8 cellular contexts compared by ENCODE assay signal in the genomic region with DNA sequence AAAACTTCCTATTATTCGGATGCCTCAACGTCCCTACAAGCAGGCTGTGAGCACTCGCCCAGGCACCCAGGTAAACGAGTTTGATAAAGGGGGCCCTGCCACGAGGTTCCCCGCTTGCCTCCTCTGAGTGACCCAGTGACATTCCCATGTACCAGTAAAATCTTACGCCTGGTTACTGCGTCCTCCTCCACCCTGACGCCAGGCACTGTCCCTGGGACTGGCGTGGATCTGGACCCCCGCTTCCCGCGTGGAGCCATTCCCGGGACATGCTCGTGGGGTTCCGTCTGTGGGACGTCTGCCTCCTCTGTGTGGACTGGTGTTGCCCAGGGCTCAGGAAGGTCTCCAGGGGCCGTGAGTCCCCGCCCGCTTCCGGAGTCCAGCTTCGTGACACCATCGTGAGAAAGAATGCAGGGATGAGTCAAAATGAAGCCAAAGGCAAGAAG. TPM values are rescaled to one million over a fixed set of nuclear protein-coding genes. Genes with fewer than 3 reads are reported as not detected.
A peak's percentile ranks its signal among the peaks of the same experiment; 100 is the strongest.
DNase-seq lines count a peak whose midpoint lies in the region; ATAC-seq, FAIRE-seq and TF ChIP-seq lines count a peak whose summit lies in the region.

No MANE protein-coding gene starts in this region.

- CTCF ChIA-PET in A549 (lab: Yijun Ruan, JAX): interaction anchor here (0.7 kb wide), 1 partner anchor 58 kb away, joined by 3 read pairs; no protein-coding TSS in a partner anchor

- peaks cover 9% of the 10 kb centered on the region for H3K36me3 ChIP-seq in GM23248 (ENCODE audit: low read depth)

- H3K9ac ChIP-seq in GM23248: peak overlapping the region; percentile 83

- no peak for TF ChIP-seq RAD21 in A549 (conservative IDR thresholded peaks at IDR 0.05 in 1 of 2, IDR thresholded peaks at IDR 0.05 in 1 of 2)

- H3K4me2 ChIP-seq in A549 (peak overlapping the region; percentile 80), GM23248 (ENCODE audit: unreplicated experiment) (peak overlapping the region; percentile 83)

- peaks cover 92% of the 10 kb centered on the region for H3K9me3 ChIP-seq in A549
- H3K9me3 ChIP-seq in GM23248 (ENCODE audit: low read depth): no peaks in the 10 kb centered on the region

- POLR2A ChIA-PET in A549 (lab: Yijun Ruan, JAX): no interaction called here

- H3K4me1 ChIP-seq in A549: no peaks in the 10 kb centered on the region
- peaks cover 14% of the 10 kb centered on the region; the same call in 1 of the 2 replicates for H3K4me1 ChIP-seq in GM23248 (ENCODE audit: insufficient read depth)

- no peaks in the 10 kb centered on the region for H3K27me3 ChIP-seq in GM23248 (replicated peaks; ENCODE audit: insufficient read depth)

- TF ChIP-seq POLR2A in A549 (IDR thresholded peaks at IDR 0.05; ENCODE audit: low read length): no peak
- TF ChIP-seq POLR2A in GM18505 (IDR thresholded peaks at IDR 0.05; ENCODE audit: borderline replicate concordance, extremely low read depth, insufficient read depth, insufficient read length): no peak

- peak overlapping the region; percentile 86 for H3K4me3 ChIP-seq in A549
- peak overlapping the region; percentile 77 for H3K4me3 ChIP-seq in GM23248
- peak overlapping the region; percentile 96 for H3K4me3 ChIP-seq in fibroblast of villous mesenchyme (ENCODE audit: low read depth, low read length)

- peak; percentile 9 to 23; a peak in 4 of 6 replicates for ATAC-seq in A549
- no peak for ATAC-seq in GM18505 (IDR thresholded peaks at IDR 0.05; ENCODE audit: unreplicated experiment)

- intact Hi-C loops in posterior vena cava (cut with DNase I): no loop called here

- H3K79me2 ChIP-seq in GM23248 (ENCODE audit: insufficient read depth): peaks cover 45% of the 10 kb centered on the region

- H2AFZ ChIP-seq in GM23248: peak overlapping the region; percentile 82

- no peak for FAIRE-seq in A549 (lab: Jason Lieb, UNC)

- H3K9me2 ChIP-seq in GM23248 (ENCODE audit: insufficient read depth): no peaks in the 10 kb centered on the region

- TF ChIP-seq CTCF in A549 (IDR thresholded peaks at IDR 0.05) (no peak), VCaP (conservative IDR thresholded peaks at IDR 0.05) (no peak), fibroblast of villous mesenchyme (IDR thresholded peaks at IDR 0.05; ENCODE audit: insufficient read depth, low read depth, low read length) (no peak)

- DNase-seq in A549 (ENCODE audit: low read depth in 1 of 2, low spot score in 1 of 2): no peak
- DNase-seq in GM23248: peak; percentile 88
- DNase-seq in fibroblast of villous mesenchyme (ENCODE audit: low read depth): peak; percentile 82
- peak; percentile 86 for DNase-seq in posterior vena cava (ENCODE audit: low spot score)
- DNase-seq in mucosa of gallbladder (ENCODE audit: low spot score): no peak
- DNase-seq in activated CD4-positive, alpha-beta T cell treated with anti-CD3 and anti-CD28 coated beads for 48 hours: no peak

- H3K27ac ChIP-seq in A549 (no peak overlapping the region), GM23248 (peak overlapping the region; percentile 89), VCaP (peak overlapping the region; percentile 95)

- H3F3A ChIP-seq in GM23248 (ENCODE audit: insufficient read depth): peaks cover 8% of the 10 kb centered on the region; the same call in 1 of the 2 replicates

- no peaks in the 10 kb centered on the region for H4K20me1 ChIP-seq in GM23248 (ENCODE audit: insufficient read depth)

- no peak for TF ChIP-seq EP300 in A549 (IDR thresholded peaks at IDR 0.05)

- 26% methylated on average over 14 of the region's 23 CpGs for WGBS in A549 (ENCODE audit: missing lambda C conversion rate)
- WGBS in GM23248 (ENCODE audit: low coverage in 1 of 2, low lambda C conversion rate in 2 of 2, missing lambda C conversion rate in 2 of 2), 2 experiments: 32 to 47% methylated on average over 23 of the region's 23 CpGs

- in situ Hi-C loops in GM23248 (cut with MboI): no loop called here

TF ChIP-seq in A549, 52 proteins besides CTCF, POLR2A, EP300 and RAD21:
- TF ChIP-seq NFE2L2 (conservative IDR thresholded peaks at IDR 0.05; ENCODE audit: low read length) (no peak), MYC (IDR thresholded peaks at IDR 0.05; ENCODE audit: borderline replicate concordance, low read length) (no peak), ZNF302 (CRISPR knock-in tag; IDR thresholded peaks at IDR 0.05) (no peak), ZC3H11A (IDR thresholded peaks at IDR 0.05) (no peak), TFCP2L1 (CRISPR knock-in tag; IDR thresholded peaks at IDR 0.05) (no peak), RCOR1 (IDR thresholded peaks at IDR 0.05; ENCODE audit: low read depth, low read length) (no peak), BCL3 (IDR thresholded peaks at IDR 0.05) (no peak), HOXB5 (CRISPR knock-in tag; IDR thresholded peaks at IDR 0.05) (no peak), FOXS1 (CRISPR knock-in tag; IDR thresholded peaks at IDR 0.05) (no peak), ESRRA (IDR thresholded peaks at IDR 0.05; ENCODE audit: borderline replicate concordance, low read length) (no peak)
TF ChIP-seq in A549: peak in this region for 0.

RNA-seq across cellular contexts. Expression of gene ZNF550, which starts 0.4 kb away (rescaled TPM):
- polyA plus RNA-seq in A549 (2011; rRNA removed): 8.7 and 9.2 TPM in 2 replicates
- 3.1 and 3.7 TPM in 2 replicates for polyA plus RNA-seq in A549 (2012; cell fraction: cytosol; rRNA removed)
- polyA plus RNA-seq in A549 (2012; cell fraction: nucleus; rRNA removed): 3.7 and 5.6 TPM in 2 replicates
- polyA plus RNA-seq in A549 (2017; fragmentation: RNase III; extraction: RNeasy Plus Mini Kit Qiagen cat#74134 plus additional on column Dnase treatment): 4.7 to 5.3 TPM (median 5.2 TPM) in 3 replicates
- polyA minus RNA-seq in A549 (2011; rRNA and poly(A)+ RNA removed): 12.3 and 14.8 TPM in 2 replicates
- total RNA-seq in GM23248 (2014; rRNA removed; shearing (Covaris generic)): 7.3 and 12.0 TPM in 2 replicates
- polyA plus RNA-seq in GM23248 (2016; fragmentation: Nextera tagmentation; extraction: Ambion mirVana): 3.5 and 4.4 TPM in 2 replicates
- 5.5 and 8.6 TPM in 2 replicates for total RNA-seq in fibroblast of villous mesenchyme
- total RNA-seq in posterior vena cava: 1 to 10 TPM; 3.7 to 4.5 TPM
- 15.1 TPM for total RNA-seq in mucosa of gallbladder

RNA-seq across cellular contexts. Expression of gene ZNF416, which starts 18.6 kb away (rescaled TPM):
- polyA plus RNA-seq in A549 (2011; rRNA removed) (4.7 and 4.8 TPM in 2 replicates), A549 (2017; fragmentation: RNase III; extraction: RNeasy Plus Mini Kit Qiagen cat#74134 plus additional on column Dnase treatment) (2.8 to 3.5 TPM (median 2.9 TPM) in 3 replicates), GM23248 (2016; fragmentation: Nextera tagmentation; extraction: Ambion mirVana) (4.9 and 5.8 TPM in 2 replicates)
- 1.1 and 1.6 TPM in 2 replicates for polyA plus RNA-seq in A549 (2012; cell fraction: cytosol; rRNA removed)
- polyA plus RNA-seq in A549 (2012; cell fraction: nucleus; rRNA removed): 0.88 and 1.1 TPM in 2 replicates
- 8.9 TPM in 2 replicates for polyA minus RNA-seq in A549 (2011; rRNA and poly(A)+ RNA removed)
- total RNA-seq in GM23248 (2014; rRNA removed; shearing (Covaris generic)): 3.2 and 5.9 TPM in 2 replicates
- total RNA-seq in fibroblast of villous mesenchyme (4.5 and 6.9 TPM in 2 replicates), posterior vena cava (1 to 10 TPM; 3.9 to 5.3 TPM), mucosa of gallbladder (7.1 TPM)

RNA-seq across cellular contexts. Expression of gene ZIK1, which starts 23.9 kb away (rescaled TPM):
- polyA plus RNA-seq in A549 (2011; rRNA removed): not detected in 2 replicates
- polyA plus RNA-seq in A549 (2012; cell fraction: cytosol; rRNA removed): not detected in 2 replicates
- polyA plus RNA-seq in A549 (2012; cell fraction: nucleus; rRNA removed): not detected in 2 replicates
- 0.03 TPM in 1 of 3 replicates, not detected in the others for polyA plus RNA-seq in A549 (2017; fragmentation: RNase III; extraction: RNeasy Plus Mini Kit Qiagen cat#74134 plus additional on column Dnase treatment)
- polyA minus RNA-seq in A549 (2011; rRNA and poly(A)+ RNA removed): not detected in 2 replicates
- 5.3 and 10.4 TPM in 2 replicates for total RNA-seq in GM23248 (2014; rRNA removed; shearing (Covaris generic))
- polyA plus RNA-seq in GM23248 (2016; fragmentation: Nextera tagmentation; extraction: Ambion mirVana): 3.2 and 3.4 TPM in 2 replicates
- total RNA-seq in fibroblast of villous mesenchyme: 11.3 and 12.1 TPM in 2 replicates
- 1 to 10 TPM; 4.5 to 5.0 TPM for total RNA-seq in posterior vena cava
- 7.6 TPM for total RNA-seq in mucosa of gallbladder

RNA-seq across cellular contexts. Expression of gene ZNF549, which starts 32.9 kb away (rescaled TPM):
- 3.7 and 3.9 TPM in 2 replicates for polyA plus RNA-seq in A549 (2011; rRNA removed)
- polyA plus RNA-seq in A549 (2012; cell fraction: cytosol; rRNA removed): 0.75 and 0.88 TPM in 2 replicates
- 0.86 TPM in 2 replicates for polyA plus RNA-seq in A549 (2012; cell fraction: nucleus; rRNA removed)
- 1.7 to 1.8 TPM (median 1.8 TPM) in 3 replicates for polyA plus RNA-seq in A549 (2017; fragmentation: RNase III; extraction: RNeasy Plus Mini Kit Qiagen cat#74134 plus additional on column Dnase treatment)
- 3.6 and 4.3 TPM in 2 replicates for polyA minus RNA-seq in A549 (2011; rRNA and poly(A)+ RNA removed)
- 3.5 and 5.6 TPM in 2 replicates for total RNA-seq in GM23248 (2014; rRNA removed; shearing (Covaris generic))
- polyA plus RNA-seq in GM23248 (2016; fragmentation: Nextera tagmentation; extraction: Ambion mirVana): 3.5 and 4.2 TPM in 2 replicates
- 4.5 and 6.5 TPM in 2 replicates for total RNA-seq in fibroblast of villous mesenchyme
- total RNA-seq in posterior vena cava: 1 to 10 TPM; 4.3 to 6.1 TPM
- 8.0 TPM for total RNA-seq in mucosa of gallbladder

RNA-seq across cellular contexts. Expression of gene ZNF530, which starts 39.6 kb away (rescaled TPM):
- polyA plus RNA-seq in A549 (2011; rRNA removed) (4.9 and 5.9 TPM in 2 replicates), A549 (2017; fragmentation: RNase III; extraction: RNeasy Plus Mini Kit Qiagen cat#74134 plus additional on column Dnase treatment) (4.9 to 6.3 TPM (median 6.3 TPM) in 3 replicates), GM23248 (2016; fragmentation: Nextera tagmentation; extraction: Ambion mirVana) (2.4 and 2.6 TPM in 2 replicates)
- 5.6 and 6.6 TPM in 2 replicates for polyA plus RNA-seq in A549 (2012; cell fraction: cytosol; rRNA removed)
- polyA plus RNA-seq in A549 (2012; cell fraction: nucleus; rRNA removed): 2.9 and 3.3 TPM in 2 replicates
- polyA minus RNA-seq in A549 (2011; rRNA and poly(A)+ RNA removed): 3.9 and 7.1 TPM in 2 replicates
- total RNA-seq in GM23248 (2014; rRNA removed; shearing (Covaris generic)): 3.7 and 5.1 TPM in 2 replicates
- total RNA-seq in fibroblast of villous mesenchyme (3.9 and 7.1 TPM in 2 replicates), posterior vena cava (1 to 10 TPM; 1.6 to 2.4 TPM), mucosa of gallbladder (5.1 TPM)

Comparison
In these comparisons a context has a peak if more than half of its experiments do, and no peak if none do; other contexts are left out.
1. DNase-seq: peak in GM23248 (single experiment), fibroblast of villous mesenchyme (single experiment) and posterior vena cava (single experiment); none in A549 (0 of 2), mucosa of gallbladder (single experiment) and activated CD4-positive, alpha-beta T cell treated with anti-CD3 and anti-CD28 coated beads for 48 hours (single experiment).
2. H3K27ac ChIP-seq: peak in GM23248 (single experiment) and VCaP (single experiment); none in A549 (0 of 2).
3. Peak in every context shown above with its lines, with median percentiles within 50 percentile points of each other: H3K4me3 ChIP-seq.